In the genomic region with DNA sequence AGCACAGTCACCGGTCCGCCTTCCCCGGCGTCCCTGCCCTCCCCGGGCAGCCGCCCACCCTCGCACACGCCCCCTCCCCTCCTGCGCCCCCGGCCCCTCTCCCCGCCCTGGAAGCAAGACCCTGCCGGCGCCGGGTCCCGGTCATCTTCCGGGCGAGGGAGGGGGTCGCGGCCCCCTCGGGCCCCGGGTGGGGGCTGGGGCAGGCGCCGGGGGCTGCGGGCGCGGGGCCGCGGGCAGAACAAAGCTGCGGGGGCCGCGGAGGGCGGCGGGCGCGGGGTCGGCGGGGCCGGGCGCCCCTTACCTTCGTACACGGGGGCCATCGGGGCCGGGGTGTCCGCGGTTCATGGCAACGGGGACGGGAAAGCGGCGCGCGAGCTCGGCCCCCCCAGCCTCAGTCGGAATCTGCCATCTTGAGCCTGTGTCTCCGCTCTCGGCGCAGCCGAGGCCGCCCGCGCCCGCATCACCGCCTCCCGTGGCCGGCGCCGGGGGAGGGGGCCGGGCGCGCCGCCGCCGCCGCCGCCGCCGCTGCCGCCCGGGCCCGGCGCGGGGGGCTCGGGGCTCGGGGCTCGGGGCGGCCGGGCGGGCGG, we compare ENCODE assay signal across 8 cellular contexts. TPM values are rescaled to one million over a fixed set of nuclear protein-coding genes. Genes with fewer than 3 reads are reported as not detected.
A peak's percentile ranks its signal among the peaks of the same experiment; 100 is the strongest.
DNase-seq lines count a peak whose midpoint lies in the region; ATAC-seq, FAIRE-seq and TF ChIP-seq lines count a peak whose summit lies in the region.

No MANE protein-coding gene starts in this region.

- H3K36me3 ChIP-seq in SJCRH30, result 0 out of 2 replicates have a peak, but pooled peaks cover 6% of the 10 kb centered on the region
- H3K36me3 ChIP-seq in spleen, result peaks cover 0 to 6% (median 0%) of the 10 kb centered on the region in 6 donors

- H3K4me3 ChIP-seq in SJCRH30 (peak overlapping the region; percentile 81), astrocyte of the cerebellum (ENCODE audit: low read depth, low read length) (peak overlapping the region; percentile 96), iPS-18c (ENCODE audit: insufficient read depth, low read depth, low read length) (peak overlapping the region; percentile 83), spleen (peak overlapping the region; percentile 56 to 94 (median 82))

- ATAC-seq in HG02759 (IDR thresholded peaks at IDR 0.05; ENCODE audit: unreplicated experiment), result peak; percentile 25

- FAIRE-seq in GM12891 (lab: Jason Lieb, UNC), result no peak

- H3K27ac ChIP-seq in SJCRH30, result peak overlapping the region; percentile 40; the same call in 1 of the 2 replicates
- H3K27ac ChIP-seq in spleen, result peak overlapping the region; percentile 87 to 97 (median 92)

- TF ChIP-seq POLR2A in GM12891 (IDR thresholded peaks at IDR 0.05; ENCODE audit: low read depth, low read length) (no peak), spleen (IDR thresholded peaks at IDR 0.05) (no peak)

- no peaks in the 10 kb centered on the region for H3K9me3 ChIP-seq in SJCRH30 (replicated peaks)
- H3K9me3 ChIP-seq in iPS-18c (ENCODE audit: control insufficient read depth, insufficient read depth, low read length), result peaks cover 2% of the 10 kb centered on the region
- H3K9me3 ChIP-seq in spleen, result no peaks in the 10 kb centered on the region

- TF ChIP-seq CTCF in astrocyte of the cerebellum (IDR thresholded peaks at IDR 0.05; ENCODE audit: low read depth, low read length, missing control alignments) (no peak), spleen (IDR thresholded peaks at IDR 0.05 in 8 of 11, conservative IDR thresholded peaks at IDR 0.05 in 3 of 11) (no peak)

- no peaks in the 10 kb centered on the region; the same call in 1 of the 2 replicates for H3K4me1 ChIP-seq in SJCRH30
- H3K4me1 ChIP-seq in spleen, result peaks cover 23 to 54% (median 47%) of the 10 kb centered on the region in 6 donors

- intact Hi-C loops in spleen (cut with DNase I; ENCODE audit: low total_unique reads), result loop anchor here (5.0 kb wide), 1 partner anchor 225 kb away; no protein-coding TSS in a partner anchor

- H3K27me3 ChIP-seq in SJCRH30 (no peaks in the 10 kb centered on the region), spleen (replicated peaks in 1 of 7) (peaks cover 0 to 16% (median 0%) of the 10 kb centered on the region in 7 donors)

- in situ Hi-C loops in astrocyte of the cerebellum (cut with HindIII; ENCODE audit: low sequenced_read_pairs), result no loop called here

- WGBS in spleen, 5 donors, result 0 to 1% (median 0%) methylated on average over 8 to 88 of the region's 88 CpGs

- DNase-seq in GM12891 (ENCODE audit: insufficient read length, low spot score) (peak; percentile 41), SJCRH30 (peak; percentile 29 to 44), astrocyte of the cerebellum (ENCODE audit: low read depth) (no peak), spleen (peak; percentile 90), NOMO-1 treated with DMSO at 0.1 percent for 48 hours (lab: John Stamatoyannopoulos, UW; ENCODE audit: unreplicated experiment) (no peak), NCI-H510A (lab: John Stamatoyannopoulos, UW) (no peak)

TF ChIP-seq in GM12891, 5 proteins besides CTCF, POLR2A, EP300 and RAD21:
- TF ChIP-seq POLR2AphosphoS5 (IDR thresholded peaks at IDR 0.05; ENCODE audit: low read depth, low read length) (no peak), SPI1 (IDR thresholded peaks at IDR 0.05; ENCODE audit: low read depth, low read length) (no peak), POU2F2 (IDR thresholded peaks at IDR 0.05; ENCODE audit: low read depth, low read length) (no peak), TAF1 (IDR thresholded peaks at IDR 0.05; ENCODE audit: low read depth, low read length) (no peak), PAX5 (IDR thresholded peaks at IDR 0.05; ENCODE audit: insufficient read depth, low read length, severe bottlenecking) (no peak)

RNA-seq across cellular contexts. Expression of a gene that starts 0.4 kb away (rescaled TPM):
- polyA plus RNA-seq in GM12891 (2012; ENCODE audit: low read depth, missing spikeins), result 14.2 TPM
- total RNA-seq in SJCRH30 (2014; rRNA removed; shearing (Covaris generic)), result 17.2 and 17.9 TPM in 2 replicates
- total RNA-seq in spleen, result 10 to 100 TPM; 48.9 to 97.5 (median 58.9) TPM
- polyA plus RNA-seq in spleen, result 1 to 10 TPM; 1.7 to 8.7 (median 2.4) TPM

RNA-seq across cellular contexts. Expression of a gene that starts 51.7 kb away (rescaled TPM):
- 16.5 TPM for polyA plus RNA-seq in GM12891 (2012; ENCODE audit: low read depth, missing spikeins)
- total RNA-seq in SJCRH30 (2014; rRNA removed; shearing (Covaris generic)), result 2.9 and 3.2 TPM in 2 replicates
- 100 to 1,000 TPM in 6 of 7 donors, 10 to 100 TPM in 1; 87.0 to 287 (median 186) TPM for total RNA-seq in spleen
- 10 to 100 TPM; 19.8 to 37.4 (median 28.6) TPM for polyA plus RNA-seq in spleen

Comparison
In these comparisons a context has a peak if more than half of its experiments do, and no peak if none do; other contexts are left out.
1. DNase-seq: peak in GM12891 (single experiment), SJCRH30 (2 of 2) and spleen (single experiment); none in astrocyte of the cerebellum (single experiment), NOMO-1 treated with DMSO at 0.1 percent for 48 hours (single experiment) and NCI-H510A (single experiment).
2. RNA of a gene that starts 51.7 kb away (total RNA-seq): 87.0 to 287 TPM in spleen; 2.9 to 3.2 TPM in SJCRH30; every median in the first group is over 10 times any median in the second.
3. Peak in every context shown above with its lines, with median percentiles within 50 percentile points of each other: H3K4me3 ChIP-seq.